In genomic region chr19:44303976-44304568, GRCh38 we compare ENCODE assay signal across 8 cellular contexts. TPM values are rescaled to one million over a fixed set of nuclear protein-coding genes. Genes with fewer than 3 reads are reported as not detected.
DNase-seq lines count a peak whose midpoint lies in the region; ATAC-seq and TF ChIP-seq lines count a peak whose summit lies in the region.

No MANE protein-coding gene starts in this region.

- H3K4me1 ChIP-seq in KMS-11 (ENCODE audit: low read depth, poor library complexity, severe bottlenecking): no peaks in the 10 kb centered on the region
- peaks cover 0 to 11% of the 10 kb centered on the region in 2 donors for H3K4me1 ChIP-seq in right atrium auricular region
- peaks cover 9% of the 10 kb centered on the region for H3K4me1 ChIP-seq in rectal smooth muscle tissue (ENCODE audit: control insufficient read depth, insufficient read depth, low read length)

- no peaks in the 10 kb centered on the region for H3K79me2 ChIP-seq in KMS-11 (ENCODE audit: insufficient read depth, low read depth)

- H3K36me3 ChIP-seq in KMS-11 (ENCODE audit: insufficient read depth) (no peaks in the 10 kb centered on the region), right atrium auricular region (peaks cover 17% of the 10 kb centered on the region), rectal smooth muscle tissue (ENCODE audit: control insufficient read depth, insufficient read depth, low read length) (peaks cover 10% of the 10 kb centered on the region)

- H3K9ac ChIP-seq in KMS-11: no peak overlapping the region
- peak overlapping the region; percentile 57 for H3K9ac ChIP-seq in rectal smooth muscle tissue (ENCODE audit: low read length)

- DNase-seq in DMS 273 (lab: John Stamatoyannopoulos, UW; ENCODE audit: unreplicated experiment): peak; percentile 41
- DNase-seq in DMS 273 treated with DMSO at 0.1 percent for 48 hours (lab: John Stamatoyannopoulos, UW): no peak
- peak; percentile 6 for DNase-seq in activated naive CD8-positive, alpha-beta T cell treated with anti-CD3 and anti-CD28 coated beads for 36 hours
- DNase-seq in right atrium auricular region (ENCODE audit: low spot score): peak; percentile 58
- DNase-seq in stimulated activated naive CD4-positive, alpha-beta T cell (lab: John Stamatoyannopoulos, UW): no peak

- peak overlapping the region; percentile 55 for H3K4me2 ChIP-seq in KMS-11

- no peaks in the 10 kb centered on the region for H3K9me3 ChIP-seq in right atrium auricular region

- H2AFZ ChIP-seq in KMS-11 (ENCODE audit: low read depth): peak overlapping the region; percentile 80

- H3K9me3 Mint-ChIP-seq in activated naive CD8-positive, alpha-beta T cell treated with anti-CD3 and anti-CD28 coated beads for 36 hours: peaks cover 14% of the 10 kb centered on the region

- no peaks in the 10 kb centered on the region for H3K27me3 ChIP-seq in KMS-11 (ENCODE audit: insufficient read depth, low read depth)
- H3K27me3 ChIP-seq in right atrium auricular region: no peaks in the 10 kb centered on the region
- no peaks in the 10 kb centered on the region for H3K27me3 ChIP-seq in rectal smooth muscle tissue (ENCODE audit: control insufficient read depth, insufficient read depth, low read length)

- peaks cover 13% of the 10 kb centered on the region for H3K4me1 Mint-ChIP-seq in activated naive CD8-positive, alpha-beta T cell treated with anti-CD3 and anti-CD28 coated beads for 36 hours

- no peaks in the 10 kb centered on the region for H4K20me1 ChIP-seq in KMS-11 (ENCODE audit: insufficient read depth)

- peak overlapping the region; percentile 32 for H3K4me3 ChIP-seq in KMS-11 (IDR thresholded peaks at IDR 0.05; ENCODE audit: insufficient read depth, low read depth, low read length)
- H3K4me3 ChIP-seq in right atrium auricular region: peak overlapping the region; percentile 56 to 77
- H3K4me3 ChIP-seq in rectal smooth muscle tissue (ENCODE audit: low read length): peak overlapping the region; percentile 93

- H3K27ac ChIP-seq in KMS-11: no peak overlapping the region
- H3K27ac ChIP-seq in right atrium auricular region: peak overlapping the region; percentile 66 to 83
- peak overlapping the region; percentile 81 for H3K27ac ChIP-seq in rectal smooth muscle tissue (ENCODE audit: low read depth, low read length)

- H3K27ac Mint-ChIP-seq in activated naive CD8-positive, alpha-beta T cell treated with anti-CD3 and anti-CD28 coated beads for 36 hours: peak overlapping the region; percentile 89

- no peak for TF ChIP-seq CTCF in KMS-11 (conservative IDR thresholded peaks at IDR 0.05; ENCODE audit: low read depth, low read length)
- no peak for TF ChIP-seq CTCF in right atrium auricular region (IDR thresholded peaks at IDR 0.05)

- peak overlapping the region; percentile 90 for H3K4me3 Mint-ChIP-seq in activated naive CD8-positive, alpha-beta T cell treated with anti-CD3 and anti-CD28 coated beads for 36 hours

- no peaks in the 10 kb centered on the region for H3K27me3 Mint-ChIP-seq in activated naive CD8-positive, alpha-beta T cell treated with anti-CD3 and anti-CD28 coated beads for 36 hours

- no peak for ATAC-seq in HG03378 (IDR thresholded peaks at IDR 0.05; ENCODE audit: unreplicated experiment)

- peaks cover 43% of the 10 kb centered on the region for H3K36me3 Mint-ChIP-seq in activated naive CD8-positive, alpha-beta T cell treated with anti-CD3 and anti-CD28 coated beads for 36 hours

RNA-seq across cellular contexts. Expression of gene ZNF235, which starts 0.8 kb away (rescaled TPM):
- 1 to 10 TPM; 3.8 to 4.7 TPM for total RNA-seq in activated naive CD8-positive, alpha-beta T cell treated with anti-CD3 and anti-CD28 coated beads for 36 hours
- 1 to 10 TPM; 3.0 to 4.5 TPM for total RNA-seq in right atrium auricular region

RNA-seq across cellular contexts. Expression of gene ZNF233, which starts 44.4 kb away (rescaled TPM):
- total RNA-seq in activated naive CD8-positive, alpha-beta T cell treated with anti-CD3 and anti-CD28 coated beads for 36 hours: under 1 TPM; 0.16 to 0.32 TPM
- total RNA-seq in right atrium auricular region: 1 to 10 TPM; 3.8 to 5.2 TPM

RNA-seq across cellular contexts. Expression of gene ZNF112, which starts 52.4 kb away (rescaled TPM):
- total RNA-seq in activated naive CD8-positive, alpha-beta T cell treated with anti-CD3 and anti-CD28 coated beads for 36 hours: under 1 TPM; 0.44 to 0.62 TPM
- 1 to 10 TPM; 3.2 to 6.9 TPM for total RNA-seq in right atrium auricular region

Comparison
In these comparisons a context has a peak if more than half of its experiments do, and no peak if none do; other contexts are left out.
1. DNase-seq: peak in DMS 273 (single experiment), activated naive CD8-positive, alpha-beta T cell treated with anti-CD3 and anti-CD28 coated beads for 36 hours (single experiment) and right atrium auricular region (single experiment); none in DMS 273 treated with DMSO at 0.1 percent for 48 hours (single experiment) and stimulated activated naive CD4-positive, alpha-beta T cell (0 of 6).
2. H3K4me3 ChIP-seq: peak in every context shown above with its lines; median percentile 93 in rectal smooth muscle tissue; 66 in right atrium auricular region; 32 in KMS-11.